In genomic region chr22:50271519-50271970, GRCh38 we compare ENCODE assay signal across 7 cellular contexts. TPM values are rescaled to one million over a fixed set of nuclear protein-coding genes. Genes with fewer than 3 reads are reported as not detected.
A peak's percentile ranks its signal among the peaks of the same experiment; 100 is the strongest.
DNase-seq lines count a peak whose midpoint lies in the region; ATAC-seq and TF ChIP-seq lines count a peak whose summit lies in the region.

No MANE protein-coding gene starts in this region.

- H3K4me1 Mint-ChIP-seq in activated B cell treated with CpG ODN at 0.5 μM for 24 hours: peaks cover 17% of the 10 kb centered on the region
- H3K4me1 Mint-ChIP-seq in stimulated activated naive CD8-positive, alpha-beta T cell treated with anti-CD3 and anti-CD28 coated beads, Interleukin-15, amount 100 ng/mL, for 72 hours: peaks cover 40% of the 10 kb centered on the region

- H3K27ac Mint-ChIP-seq in activated B cell treated with CpG ODN at 0.5 μM for 24 hours: no peak overlapping the region
- peak overlapping the region in 1 of 2 donors; percentile 59 for H3K27ac Mint-ChIP-seq in stimulated activated naive CD8-positive, alpha-beta T cell treated with anti-CD3 and anti-CD28 coated beads, Interleukin-15, amount 100 ng/mL, for 72 hours

- H3K9me3 Mint-ChIP-seq in activated B cell treated with CpG ODN at 0.5 μM for 24 hours: no peaks in the 10 kb centered on the region
- no peaks in the 10 kb centered on the region for H3K9me3 Mint-ChIP-seq in stimulated activated naive CD8-positive, alpha-beta T cell treated with anti-CD3 and anti-CD28 coated beads, Interleukin-15, amount 100 ng/mL, for 72 hours

- DNase-seq in GM12864 (ENCODE audit: low read depth) (no peak), NCI-H1048 (lab: John Stamatoyannopoulos, UW) (peak; percentile 64), activated B cell treated with CpG ODN at 0.5 μM for 24 hours (peak; percentile 56), dorsolateral prefrontal cortex (peak in 6 of 10 donors; percentile 57 to 75 (median 70)), medulla oblongata (ENCODE audit: extremely low spot score) (peak; percentile 47), NCI-H1092 (lab: John Stamatoyannopoulos, UW) (no peak)
- DNase-seq in stimulated activated naive CD8-positive, alpha-beta T cell treated with anti-CD3 and anti-CD28 coated beads, Interleukin-15, amount 100 ng/mL, for 72 hours: peak in 1 of 2 donors; percentile 57

- H3K4me3 Mint-ChIP-seq in activated B cell treated with CpG ODN at 0.5 μM for 24 hours: no peak overlapping the region
- H3K4me3 Mint-ChIP-seq in stimulated activated naive CD8-positive, alpha-beta T cell treated with anti-CD3 and anti-CD28 coated beads, Interleukin-15, amount 100 ng/mL, for 72 hours: peak overlapping the region; percentile 65 to 85

- H3K4me3 ChIP-seq in GM12864 (ENCODE audit: low read depth, low read length): peak overlapping the region; percentile 22
- peak overlapping the region; percentile 30 to 71 (median 58) for H3K4me3 ChIP-seq in dorsolateral prefrontal cortex

- H3K27ac ChIP-seq in dorsolateral prefrontal cortex: peak overlapping the region in 56 of 59 donors; percentile 26 to 94 (median 79)

- no peaks in the 10 kb centered on the region for H3K27me3 Mint-ChIP-seq in activated B cell treated with CpG ODN at 0.5 μM for 24 hours
- H3K27me3 Mint-ChIP-seq in stimulated activated naive CD8-positive, alpha-beta T cell treated with anti-CD3 and anti-CD28 coated beads, Interleukin-15, amount 100 ng/mL, for 72 hours: peaks cover 37% of the 10 kb centered on the region

- TF ChIP-seq CTCF in GM12864 (IDR thresholded peaks at IDR 0.05; ENCODE audit: low read depth, low read length, missing control alignments) (peak; percentile 33), activated B cell treated with CpG ODN at 0.5 μM for 24 hours (IDR thresholded peaks at IDR 0.05) (no peak), dorsolateral prefrontal cortex (IDR thresholded peaks at IDR 0.05 in 54 of 56, conservative IDR thresholded peaks at IDR 0.05 in 2 of 56; ENCODE audit: low read depth in 1 of 56, partially characterized antibody in 56 of 56) (peak in 45 of 56 donors; percentile 11 to 58 (median 40))

- H3K36me3 Mint-ChIP-seq in activated B cell treated with CpG ODN at 0.5 μM for 24 hours (ENCODE audit: low read depth): no peaks in the 10 kb centered on the region

- CTCF ChIA-PET in activated B cell treated with CpG ODN at 0.5 μM for 24 hours (lab: Charles Lee): interaction anchor here (1.3 to 3.8 kb wide), 3 partner anchors 19 to 70 kb away, joined by 4 to 22 read pairs (median 11); partner anchors contain the start of gene DENND6B

- peaks cover 0 to 27% (median 0%) of the 10 kb centered on the region in 45 donors for H3K27me3 ChIP-seq in dorsolateral prefrontal cortex

- intact Hi-C loops in activated B cell treated with CpG ODN at 0.5 μM for 24 hours (cut with micrococcal nuclease): loop anchor here (2.0 kb wide), 1 partner anchor 21 kb away; no protein-coding TSS in a partner anchor
- intact Hi-C loops in dorsolateral prefrontal cortex (cut with DNase I): loop anchor here (10.0 kb wide), 3 partner anchors 203 to 343 kb away; partner anchors contain the start of genes LMF2 (in 1 of the 2), NCAPH2 (in 1 of the 2) and SBF1 (in 1 of the 2)

- POLR2A ChIA-PET in activated B cell treated with CpG ODN at 0.5 μM for 24 hours (lab: Charles Lee): interaction anchor here (0.6 to 1.6 kb wide), 3 partner anchors 20 to 63 kb away, joined by 3 to 5 read pairs (median 5); partner anchors contain the start of gene HDAC10

- ATAC-seq in activated B cell treated with CpG ODN at 0.5 μM for 24 hours (ENCODE audit: low read depth): peak; percentile 31
- peak; percentile 21 for ATAC-seq in stimulated activated naive CD8-positive, alpha-beta T cell treated with anti-CD3 and anti-CD28 coated beads, Interleukin-15, amount 100 ng/mL, for 72 hours

RNA-seq across cellular contexts. Expression of gene MAPK11, which starts 1.4 kb away (rescaled TPM):
- total RNA-seq in activated B cell treated with CpG ODN at 0.5 μM for 24 hours (10.7 and 11.3 TPM in 2 replicates), dorsolateral prefrontal cortex (10 to 100 TPM; 25.8 to 78.7 (median 55.8) TPM)

RNA-seq across cellular contexts. Expression of gene MAPK12, which starts 10.1 kb away (rescaled TPM):
- total RNA-seq in activated B cell treated with CpG ODN at 0.5 μM for 24 hours (4.1 and 4.4 TPM in 2 replicates), dorsolateral prefrontal cortex (10 to 100 TPM; 21.8 to 70.3 (median 34.7) TPM)

RNA-seq across cellular contexts. Expression of gene HDAC10, which starts 20.5 kb away (rescaled TPM):
- total RNA-seq in activated B cell treated with CpG ODN at 0.5 μM for 24 hours: 65.0 and 68.2 TPM in 2 replicates
- total RNA-seq in dorsolateral prefrontal cortex: 10 to 100 TPM; 20.2 to 75.9 (median 39.0) TPM

RNA-seq across cellular contexts. Expression of gene TUBGCP6, which starts 26.7 kb away (rescaled TPM):
- total RNA-seq in activated B cell treated with CpG ODN at 0.5 μM for 24 hours (87.5 and 103 TPM in 2 replicates), dorsolateral prefrontal cortex (10 to 100 TPM; 40.5 to 94.4 (median 60.7) TPM)

RNA-seq across cellular contexts. Expression of gene PLXNB2, which starts 35.9 kb away (rescaled TPM):
- total RNA-seq in activated B cell treated with CpG ODN at 0.5 μM for 24 hours: 18.6 and 20.6 TPM in 2 replicates
- 100 to 1,000 TPM in 7 of 120 experiments, 10 to 100 TPM in 113; 45.2 to 131 (median 74.5) TPM for total RNA-seq in dorsolateral prefrontal cortex

Comparison
In these comparisons a context has a peak if more than half of its experiments do, and no peak if none do; other contexts are left out.
1. DNase-seq: peak in NCI-H1048 (single experiment), activated B cell treated with CpG ODN at 0.5 μM for 24 hours (single experiment), dorsolateral prefrontal cortex (6 of 10) and medulla oblongata (single experiment); none in GM12864 (single experiment) and NCI-H1092 (single experiment).